10 cellular contexts compared by ENCODE assay signal in the genomic region with DNA sequence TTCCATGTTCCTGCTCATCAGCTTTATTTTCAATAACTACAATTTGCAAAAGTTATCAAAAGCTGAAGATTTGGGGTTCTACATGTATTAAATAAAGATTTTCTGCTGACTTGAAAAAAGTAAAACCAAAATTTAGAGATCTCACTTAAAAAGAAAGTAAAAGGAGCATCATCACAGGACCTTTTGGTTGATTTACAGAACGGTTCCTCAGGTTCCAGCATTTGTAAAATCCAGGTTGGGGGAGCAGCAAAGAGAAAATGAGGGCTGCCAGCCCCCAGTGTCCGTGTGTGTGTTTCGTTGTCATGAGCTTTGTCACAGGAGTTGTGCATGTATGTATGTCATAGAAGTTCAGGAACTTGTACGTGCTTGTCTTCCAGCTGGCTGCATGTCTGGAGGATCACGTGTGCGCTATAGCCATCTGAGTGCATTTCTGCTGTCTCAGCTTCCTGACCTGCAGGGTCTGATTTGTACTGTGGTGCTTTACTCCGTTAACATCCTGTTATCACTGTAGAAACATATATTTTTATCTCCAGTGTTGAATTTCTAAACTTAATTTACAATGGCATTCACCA. TPM values are rescaled to one million over a fixed set of nuclear protein-coding genes. Genes with fewer than 3 reads are reported as not detected.
A peak's percentile ranks its signal among the peaks of the same experiment; 100 is the strongest.
DNase-seq lines count a peak whose midpoint lies in the region; ATAC-seq lines count a peak whose summit lies in the region.
"Had no signal": no experiment of that assay in that cellular context is flagged by ENCODE, and none has a peak within 500 bp of the region (broad histone marks: within the 10 kb centered on the region; RNA-seq: fewer than 3 reads in every experiment).

No MANE protein-coding gene starts in this region.

- no peaks in the 10 kb centered on the region for H3K9me3 Mint-ChIP-seq in activated CD8-positive, alpha-beta T cell treated with anti-CD3 and anti-CD28 coated beads, Interleukin-2, amount 10 ng/mL, durations not matched to agents 7 days and 5 days (ENCODE audit: insufficient read depth)
- H3K9me3 Mint-ChIP-seq in immature natural killer cell, result no peaks in the 10 kb centered on the region

- no peaks in the 10 kb centered on the region for H3K27me3 Mint-ChIP-seq in activated CD8-positive, alpha-beta T cell treated with anti-CD3 and anti-CD28 coated beads, Interleukin-2, amount 10 ng/mL, durations not matched to agents 7 days and 5 days (ENCODE audit: low read depth)
- peaks cover 0 to under 1% (median 0%) of the 10 kb centered on the region in 3 donors for H3K27me3 Mint-ChIP-seq in immature natural killer cell (ENCODE audit: low read depth in 3 of 3)

- H3K4me1 Mint-ChIP-seq in activated CD8-positive, alpha-beta T cell treated with anti-CD3 and anti-CD28 coated beads, Interleukin-2, amount 10 ng/mL, durations not matched to agents 7 days and 5 days (ENCODE audit: low read depth), result peaks cover 46% of the 10 kb centered on the region
- peaks cover 37% of the 10 kb centered on the region in 2 donors for H3K4me1 Mint-ChIP-seq in immature natural killer cell

- no peaks in the 10 kb centered on the region for H3K9me3 ChIP-seq in BLaER1 treated with 17β-estradiol and CSF1 and Interleukin-3, amounts not matched to agents 10 nM and 100 nM (replicated peaks in 1 of 11)

- peaks cover 31 to 58% (median 45%) of the 10 kb centered on the region in 10 experiments for H3K4me1 ChIP-seq in BLaER1 treated with 17β-estradiol and CSF1 and Interleukin-3, amounts not matched to agents 10 nM and 100 nM

- peak; percentile 69 for DNase-seq in activated CD8-positive, alpha-beta T cell treated with anti-CD3 and anti-CD28 coated beads, Interleukin-2, amount 10 ng/mL, durations not matched to agents 7 days and 5 days
- DNase-seq in immature natural killer cell, result peak; percentile 28 to 33 (median 30)
- no peak for DNase-seq in SW 1271 (lab: John Stamatoyannopoulos, UW)
- no peak for DNase-seq in NCI-H82 (lab: John Stamatoyannopoulos, UW)
- DNase-seq: central memory CD4-positive, alpha-beta T cell; NCI-H1930 had no signal

- H3K27me3 ChIP-seq in BLaER1 treated with 17β-estradiol and CSF1 and Interleukin-3, amounts not matched to agents 10 nM and 100 nM, result no peaks in the 10 kb centered on the region

- peak overlapping the region in 5 of 11 experiments; percentile 3 to 40 (median 22); a peak in 7 of 22 replicates for H3K27ac ChIP-seq in BLaER1 treated with 17β-estradiol and CSF1 and Interleukin-3, amounts not matched to agents 10 nM and 100 nM

- CTCF ChIA-PET in activated CD8-positive, alpha-beta T cell treated with anti-CD3 and anti-CD28 coated beads, Interleukin-2, amount 10 ng/mL, durations not matched to agents 7 days and 5 days (lab: Charles Lee), result interaction anchor here (0.6 to 2.2 kb wide), 8 partner anchors 20 to 420 kb away, joined by 3 to 9 read pairs (median 3); a partner anchor contains a TSS

- no peaks in the 10 kb centered on the region for H4K20me1 ChIP-seq in BLaER1 treated with 17β-estradiol and CSF1 and Interleukin-3, amounts not matched to agents 10 nM and 100 nM

- peak overlapping the region in 3 of 11 experiments; percentile 37 to 39 (median 37); a peak in 4 of 22 replicates for H3K9ac ChIP-seq in BLaER1 treated with 17β-estradiol and CSF1 and Interleukin-3, amounts not matched to agents 10 nM and 100 nM

- no peaks in the 10 kb centered on the region for H3K36me3 ChIP-seq in BLaER1 treated with 17β-estradiol and CSF1 and Interleukin-3, amounts not matched to agents 10 nM and 100 nM

- peak; percentile 59 for ATAC-seq in GM18498 (IDR thresholded peaks at IDR 0.05; ENCODE audit: unreplicated experiment)
- ATAC-seq in activated CD8-positive, alpha-beta T cell treated with anti-CD3 and anti-CD28 coated beads, Interleukin-2, amount 10 ng/mL, durations not matched to agents 7 days and 5 days, result peak; percentile 87
- ATAC-seq in HG03039 (IDR thresholded peaks at IDR 0.05; ENCODE audit: unreplicated experiment), result no peak
- no peak for ATAC-seq in GM21737 (IDR thresholded peaks at IDR 0.05; ENCODE audit: unreplicated experiment)

- peak overlapping the region; percentile 69 for H3K4me3 Mint-ChIP-seq in activated CD8-positive, alpha-beta T cell treated with anti-CD3 and anti-CD28 coated beads, Interleukin-2, amount 10 ng/mL, durations not matched to agents 7 days and 5 days
- peak overlapping the region; percentile 61 to 88 (median 84) for H3K4me3 Mint-ChIP-seq in immature natural killer cell

- H3K4me2 ChIP-seq in BLaER1 treated with 17β-estradiol and CSF1 and Interleukin-3, amounts not matched to agents 10 nM and 100 nM, result peak overlapping the region; percentile 58 to 94 (median 64)

- peak overlapping the region in 1 of 10 experiments; percentile 6; a peak in 1 of 20 replicates for H3K4me3 ChIP-seq in BLaER1 treated with 17β-estradiol and CSF1 and Interleukin-3, amounts not matched to agents 10 nM and 100 nM

- H3K27ac Mint-ChIP-seq in activated CD8-positive, alpha-beta T cell treated with anti-CD3 and anti-CD28 coated beads, Interleukin-2, amount 10 ng/mL, durations not matched to agents 7 days and 5 days, result peak overlapping the region; percentile 88
- H3K27ac Mint-ChIP-seq in immature natural killer cell, result peak overlapping the region; percentile 63 to 90 (median 86)

- POLR2A ChIA-PET in activated CD8-positive, alpha-beta T cell treated with anti-CD3 and anti-CD28 coated beads, Interleukin-2, amount 10 ng/mL, durations not matched to agents 7 days and 5 days (lab: Charles Lee), result interaction anchor here (1.0 to 1.6 kb wide), 3 partner anchors 86 to 279 kb away, joined by 3 to 5 read pairs (median 3); no protein-coding TSS in a partner anchor

- no peaks in the 10 kb centered on the region for H3K36me3 Mint-ChIP-seq in activated CD8-positive, alpha-beta T cell treated with anti-CD3 and anti-CD28 coated beads, Interleukin-2, amount 10 ng/mL, durations not matched to agents 7 days and 5 days (ENCODE audit: low read depth)
- H3K36me3 Mint-ChIP-seq in immature natural killer cell, result no peaks in the 10 kb centered on the region

RNA-seq across cellular contexts. Expression of a gene that starts 15.8 kb away (rescaled TPM):
- not detected for total RNA-seq in activated CD8-positive, alpha-beta T cell treated with anti-CD3 and anti-CD28 coated beads, Interleukin-2, amount 10 ng/mL, durations not matched to agents 7 days and 5 days
- 1 to 10 TPM in 1 of 3 donors, not detected in 2; 1.4 TPM for polyA plus RNA-seq in immature natural killer cell

RNA-seq across cellular contexts. Expression of a gene that starts 20.4 kb away (rescaled TPM):
- total RNA-seq in activated CD8-positive, alpha-beta T cell treated with anti-CD3 and anti-CD28 coated beads, Interleukin-2, amount 10 ng/mL, durations not matched to agents 7 days and 5 days, result 1 to 10 TPM; 8.3 to 9.4 TPM
- 100 to 1,000 TPM in 1 of 3 donors, 10 to 100 TPM in 2; 64.8 to 123 (median 71.7) TPM for polyA plus RNA-seq in immature natural killer cell

RNA-seq across cellular contexts. Expression of a gene that starts 47.5 kb away (rescaled TPM):
- not detected for total RNA-seq in activated CD8-positive, alpha-beta T cell treated with anti-CD3 and anti-CD28 coated beads, Interleukin-2, amount 10 ng/mL, durations not matched to agents 7 days and 5 days
- polyA plus RNA-seq in immature natural killer cell, result not detected

Comparison
In these comparisons a context has a peak if more than half of its experiments do, and no peak if none do; other contexts are left out.
1. ATAC-seq: peak in GM18498 (single experiment) and activated CD8-positive, alpha-beta T cell treated with anti-CD3 and anti-CD28 coated beads, Interleukin-2, amount 10 ng/mL, durations not matched to agents 7 days and 5 days (single experiment); none in HG03039 (single experiment) and GM21737 (single experiment).
2. DNase-seq: peak in activated CD8-positive, alpha-beta T cell treated with anti-CD3 and anti-CD28 coated beads, Interleukin-2, amount 10 ng/mL, durations not matched to agents 7 days and 5 days (single experiment) and immature natural killer cell (3 of 3); none in SW 1271 (0 of 2) and NCI-H82 (single experiment).